ENCODE assay signal across 1 cellular context in the genomic region with DNA sequence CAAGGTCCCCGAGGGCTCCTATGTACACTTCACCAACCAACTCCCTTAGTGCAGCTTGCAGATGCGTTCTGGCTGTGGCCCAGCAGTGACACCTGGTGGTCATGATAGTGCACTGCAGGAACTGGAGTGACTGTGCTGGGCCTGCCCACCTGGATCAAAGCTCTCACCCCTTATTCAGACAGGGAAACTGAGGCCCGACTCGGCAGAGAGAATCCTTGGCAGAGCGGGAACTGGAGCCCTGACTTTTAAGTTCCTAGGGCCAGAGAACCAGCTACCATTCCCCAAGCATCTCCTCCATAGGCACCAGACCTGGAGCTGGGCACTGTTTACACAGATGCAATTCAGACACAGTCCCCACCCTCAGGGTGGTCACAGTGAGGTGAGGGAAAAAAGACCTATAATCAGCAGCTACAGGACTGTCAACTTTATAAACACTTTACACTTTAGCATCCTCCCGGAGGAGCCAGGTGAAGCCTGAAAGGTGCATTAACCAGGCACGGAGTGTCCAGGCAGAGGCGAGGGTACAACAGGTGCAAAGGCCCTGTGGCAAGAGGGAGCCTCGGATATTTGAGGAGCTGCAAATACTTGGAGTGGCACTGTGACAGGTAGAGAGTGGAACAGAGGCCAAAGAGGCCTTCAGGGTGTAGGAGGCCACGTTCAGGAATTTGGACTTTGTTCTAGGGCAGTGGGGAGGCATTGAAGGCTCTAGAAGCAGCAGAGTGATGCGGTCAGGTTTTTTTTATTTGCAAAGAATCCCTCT.
TF ChIP-seq lines count a peak whose summit lies in the region.

No MANE protein-coding gene starts in this region.

TF ChIP-seq in GM12878, 131 proteins besides CTCF, POLR2A, EP300 and RAD21 (continued from another document):
- no peak for TF ChIP-seq RAD51 (IDR thresholded peaks at IDR 0.05)
- no peak for TF ChIP-seq STAT1 (conservative IDR thresholded peaks at IDR 0.05)
- TF ChIP-seq EGR1 (IDR thresholded peaks at IDR 0.05; ENCODE audit: borderline replicate concordance in 1 of 2, low read depth in 2 of 2, low read length in 2 of 2), result no peak
- TF ChIP-seq YY1 (IDR thresholded peaks at IDR 0.05; ENCODE audit: low read depth, low read length), result peak; percentile 70; the same call in 1 of the 2 replicates
- TF ChIP-seq TCF7 (IDR thresholded peaks at IDR 0.05; ENCODE audit: borderline replicate concordance), result no peak
- peak; percentile 68; the same call in 1 of the 3 replicates for TF ChIP-seq POU2F2 (IDR thresholded peaks at IDR 0.05; ENCODE audit: borderline replicate concordance, low read depth, low read length)
- no peak for TF ChIP-seq NBN (IDR thresholded peaks at IDR 0.05)
- TF ChIP-seq BACH1 (IDR thresholded peaks at IDR 0.05; ENCODE audit: borderline replicate concordance), result 0 out of 2 replicates have a peak, but pooled peaks have one; percentile 20
- TF ChIP-seq PAX8 (IDR thresholded peaks at IDR 0.05), result no peak
- 0 out of 2 replicates have a peak, but pooled peaks have one; percentile 35 for TF ChIP-seq IRF4 (IDR thresholded peaks at IDR 0.05; ENCODE audit: low read depth, low read length)
- TF ChIP-seq ETV6 (conservative IDR thresholded peaks at IDR 0.05 in 1 of 2, IDR thresholded peaks at IDR 0.05 in 1 of 2; ENCODE audit: borderline replicate concordance in 1 of 2, low read depth in 1 of 2), result no peak
- TF ChIP-seq IKZF1 (conservative IDR thresholded peaks at IDR 0.05), result no peak
- TF ChIP-seq LARP7 (IDR thresholded peaks at IDR 0.05), result no peak
- TF ChIP-seq, protein P1, sequence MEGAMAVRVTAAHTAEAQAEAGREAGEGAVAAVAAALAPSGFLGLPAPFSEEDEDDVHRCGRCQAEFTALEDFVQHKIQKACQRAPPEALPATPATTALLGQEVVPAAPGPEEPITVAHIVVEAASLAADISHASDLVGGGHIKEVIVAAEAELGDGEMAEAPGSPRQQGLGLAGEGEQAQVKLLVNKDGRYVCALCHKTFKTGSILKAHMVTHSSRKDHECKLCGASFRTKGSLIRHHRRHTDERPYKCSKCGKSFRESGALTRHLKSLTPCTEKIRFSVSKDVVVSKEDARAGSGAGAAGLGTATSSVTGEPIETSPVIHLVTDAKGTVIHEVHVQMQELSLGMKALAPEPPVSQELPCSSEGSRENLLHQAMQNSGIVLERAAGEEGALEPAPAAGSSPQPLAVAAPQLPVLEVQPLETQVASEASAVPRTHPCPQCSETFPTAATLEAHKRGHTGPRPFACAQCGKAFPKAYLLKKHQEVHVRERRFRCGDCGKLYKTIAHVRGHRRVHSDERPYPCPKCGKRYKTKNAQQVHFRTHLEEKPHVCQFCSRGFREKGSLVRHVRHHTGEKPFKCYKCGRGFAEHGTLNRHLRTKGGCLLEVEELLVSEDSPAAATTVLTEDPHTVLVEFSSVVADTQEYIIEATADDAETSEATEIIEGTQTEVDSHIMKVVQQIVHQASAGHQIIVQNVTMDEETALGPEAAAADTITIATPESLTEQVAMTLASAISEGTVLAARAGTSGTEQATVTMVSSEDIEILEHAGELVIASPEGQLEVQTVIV (IDR thresholded peaks at IDR 0.05; ENCODE audit: borderline replicate concordance, partially characterized antibody), result no peak
- peak; percentile 20 for TF ChIP-seq SP1 (IDR thresholded peaks at IDR 0.05; ENCODE audit: low read depth, low read length)
- TF ChIP-seq RFX5 (IDR thresholded peaks at IDR 0.05; ENCODE audit: low read depth, low read length), result no peak
- TF ChIP-seq ZNF217 (IDR thresholded peaks at IDR 0.05), result no peak
- TF ChIP-seq, protein P2, sequence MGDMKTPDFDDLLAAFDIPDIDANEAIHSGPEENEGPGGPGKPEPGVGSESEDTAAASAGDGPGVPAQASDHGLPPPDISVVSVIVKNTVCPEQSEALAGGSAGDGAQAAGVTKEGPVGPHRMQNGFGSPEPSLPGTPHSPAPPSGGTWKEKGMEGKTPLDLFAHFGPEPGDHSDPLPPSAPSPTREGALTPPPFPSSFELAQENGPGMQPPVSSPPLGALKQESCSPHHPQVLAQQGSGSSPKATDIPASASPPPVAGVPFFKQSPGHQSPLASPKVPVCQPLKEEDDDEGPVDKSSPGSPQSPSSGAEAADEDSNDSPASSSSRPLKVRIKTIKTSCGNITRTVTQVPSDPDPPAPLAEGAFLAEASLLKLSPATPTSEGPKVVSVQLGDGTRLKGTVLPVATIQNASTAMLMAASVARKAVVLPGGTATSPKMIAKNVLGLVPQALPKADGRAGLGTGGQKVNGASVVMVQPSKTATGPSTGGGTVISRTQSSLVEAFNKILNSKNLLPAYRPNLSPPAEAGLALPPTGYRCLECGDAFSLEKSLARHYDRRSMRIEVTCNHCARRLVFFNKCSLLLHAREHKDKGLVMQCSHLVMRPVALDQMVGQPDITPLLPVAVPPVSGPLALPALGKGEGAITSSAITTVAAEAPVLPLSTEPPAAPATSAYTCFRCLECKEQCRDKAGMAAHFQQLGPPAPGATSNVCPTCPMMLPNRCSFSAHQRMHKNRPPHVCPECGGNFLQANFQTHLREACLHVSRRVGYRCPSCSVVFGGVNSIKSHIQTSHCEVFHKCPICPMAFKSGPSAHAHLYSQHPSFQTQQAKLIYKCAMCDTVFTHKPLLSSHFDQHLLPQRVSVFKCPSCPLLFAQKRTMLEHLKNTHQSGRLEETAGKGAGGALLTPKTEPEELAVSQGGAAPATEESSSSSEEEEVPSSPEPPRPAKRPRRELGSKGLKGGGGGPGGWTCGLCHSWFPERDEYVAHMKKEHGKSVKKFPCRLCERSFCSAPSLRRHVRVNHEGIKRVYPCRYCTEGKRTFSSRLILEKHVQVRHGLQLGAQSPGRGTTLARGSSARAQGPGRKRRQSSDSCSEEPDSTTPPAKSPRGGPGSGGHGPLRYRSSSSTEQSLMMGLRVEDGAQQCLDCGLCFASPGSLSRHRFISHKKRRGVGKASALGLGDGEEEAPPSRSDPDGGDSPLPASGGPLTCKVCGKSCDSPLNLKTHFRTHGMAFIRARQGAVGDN (IDR thresholded peaks at IDR 0.05), result no peak
- TF ChIP-seq FOXK2 (IDR thresholded peaks at IDR 0.05), result no peak
- TF ChIP-seq JUND (IDR thresholded peaks at IDR 0.05; ENCODE audit: low read depth, low read length), result no peak
- TF ChIP-seq TCF3 (IDR thresholded peaks at IDR 0.05; ENCODE audit: borderline replicate concordance, insufficient read depth, low read depth, low read length), result peak; percentile 38; the same call in 1 of the 2 replicates
- TF ChIP-seq EZH2 (IDR thresholded peaks at IDR 0.05; ENCODE audit: borderline replicate concordance, control insufficient read depth, low read depth, low read length), result no peak
- TF ChIP-seq FOS (IDR thresholded peaks at IDR 0.05; ENCODE audit: borderline replicate concordance, extremely low read depth, insufficient read length), result no peak
- TF ChIP-seq SRF (IDR thresholded peaks at IDR 0.05; ENCODE audit: low read depth in 2 of 2, low read length in 2 of 2), result no peak
- no peak for TF ChIP-seq NFXL1 (IDR thresholded peaks at IDR 0.05; ENCODE audit: borderline replicate concordance)
- TF ChIP-seq, protein P3, sequence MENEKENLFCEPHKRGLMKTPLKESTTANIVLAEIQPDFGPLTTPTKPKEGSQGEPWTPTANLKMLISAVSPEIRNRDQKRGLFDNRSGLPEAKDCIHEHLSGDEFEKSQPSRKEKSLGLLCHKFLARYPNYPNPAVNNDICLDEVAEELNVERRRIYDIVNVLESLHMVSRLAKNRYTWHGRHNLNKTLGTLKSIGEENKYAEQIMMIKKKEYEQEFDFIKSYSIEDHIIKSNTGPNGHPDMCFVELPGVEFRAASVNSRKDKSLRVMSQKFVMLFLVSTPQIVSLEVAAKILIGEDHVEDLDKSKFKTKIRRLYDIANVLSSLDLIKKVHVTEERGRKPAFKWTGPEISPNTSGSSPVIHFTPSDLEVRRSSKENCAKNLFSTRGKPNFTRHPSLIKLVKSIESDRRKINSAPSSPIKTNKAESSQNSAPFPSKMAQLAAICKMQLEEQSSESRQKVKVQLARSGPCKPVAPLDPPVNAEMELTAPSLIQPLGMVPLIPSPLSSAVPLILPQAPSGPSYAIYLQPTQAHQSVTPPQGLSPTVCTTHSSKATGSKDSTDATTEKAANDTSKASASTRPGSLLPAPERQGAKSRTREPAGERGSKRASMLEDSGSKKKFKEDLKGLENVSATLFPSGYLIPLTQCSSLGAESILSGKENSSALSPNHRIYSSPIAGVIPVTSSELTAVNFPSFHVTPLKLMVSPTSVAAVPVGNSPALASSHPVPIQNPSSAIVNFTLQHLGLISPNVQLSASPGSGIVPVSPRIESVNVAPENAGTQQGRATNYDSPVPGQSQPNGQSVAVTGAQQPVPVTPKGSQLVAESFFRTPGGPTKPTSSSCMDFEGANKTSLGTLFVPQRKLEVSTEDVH (IDR thresholded peaks at IDR 0.05; ENCODE audit: low read depth, partially characterized antibody), result no peak
- no peak for TF ChIP-seq MXI1 (IDR thresholded peaks at IDR 0.05; ENCODE audit: low read depth, low read length)
- TF ChIP-seq TAF1 (IDR thresholded peaks at IDR 0.05; ENCODE audit: borderline replicate concordance, low read depth, low read length), result no peak
- no peak for TF ChIP-seq ZSCAN29 (IDR thresholded peaks at IDR 0.05)
- TF ChIP-seq HDAC6 (IDR thresholded peaks at IDR 0.05; ENCODE audit: unreplicated experiment), result no peak
- no peak for TF ChIP-seq PAX5 (IDR thresholded peaks at IDR 0.05; ENCODE audit: borderline replicate concordance, low read depth, low read length)
- no peak for TF ChIP-seq RUNX3 (IDR thresholded peaks at IDR 0.05; ENCODE audit: low read length)
- TF ChIP-seq, protein P4, sequence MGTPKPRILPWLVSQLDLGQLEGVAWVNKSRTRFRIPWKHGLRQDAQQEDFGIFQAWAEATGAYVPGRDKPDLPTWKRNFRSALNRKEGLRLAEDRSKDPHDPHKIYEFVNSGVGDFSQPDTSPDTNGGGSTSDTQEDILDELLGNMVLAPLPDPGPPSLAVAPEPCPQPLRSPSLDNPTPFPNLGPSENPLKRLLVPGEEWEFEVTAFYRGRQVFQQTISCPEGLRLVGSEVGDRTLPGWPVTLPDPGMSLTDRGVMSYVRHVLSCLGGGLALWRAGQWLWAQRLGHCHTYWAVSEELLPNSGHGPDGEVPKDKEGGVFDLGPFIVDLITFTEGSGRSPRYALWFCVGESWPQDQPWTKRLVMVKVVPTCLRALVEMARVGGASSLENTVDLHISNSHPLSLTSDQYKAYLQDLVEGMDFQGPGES (IDR thresholded peaks at IDR 0.05), result no peak
- no peak for TF ChIP-seq HCFC1 (IDR thresholded peaks at IDR 0.05; ENCODE audit: low read length)
- TF ChIP-seq CHD1 (IDR thresholded peaks at IDR 0.05; ENCODE audit: low read depth, low read length), result no peak
- TF ChIP-seq ZNF384 (IDR thresholded peaks at IDR 0.05; ENCODE audit: borderline replicate concordance, low read depth, low read length), result no peak
- TF ChIP-seq SIN3A (IDR thresholded peaks at IDR 0.05; ENCODE audit: low read depth, low read length), result no peak
- TF ChIP-seq MEF2A (IDR thresholded peaks at IDR 0.05; ENCODE audit: insufficient read depth, low read depth, low read length), result no peak
- TF ChIP-seq, protein P5, sequence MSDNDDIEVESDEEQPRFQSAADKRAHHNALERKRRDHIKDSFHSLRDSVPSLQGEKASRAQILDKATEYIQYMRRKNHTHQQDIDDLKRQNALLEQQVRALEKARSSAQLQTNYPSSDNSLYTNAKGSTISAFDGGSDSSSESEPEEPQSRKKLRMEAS (IDR thresholded peaks at IDR 0.05; ENCODE audit: low read depth, low read length), result no peak
- TF ChIP-seq SUPT20H (IDR thresholded peaks at IDR 0.05; ENCODE audit: borderline replicate concordance, control insufficient read depth, low read depth, low read length), result no peak
- TF ChIP-seq MTA2 (IDR thresholded peaks at IDR 0.05; ENCODE audit: low read depth), result no peak
- no peak for TF ChIP-seq PML (IDR thresholded peaks at IDR 0.05; ENCODE audit: low read length)
- no peak for TF ChIP-seq CREM (IDR thresholded peaks at IDR 0.05; ENCODE audit: low read depth)
- TF ChIP-seq CHD4 (IDR thresholded peaks at IDR 0.05), result no peak
- TF ChIP-seq NFIC (IDR thresholded peaks at IDR 0.05; ENCODE audit: low read depth, low read length), result no peak
- no peak for TF ChIP-seq NRF1 (conservative IDR thresholded peaks at IDR 0.05; ENCODE audit: low read depth, low read length)
- TF ChIP-seq KDM1A (IDR thresholded peaks at IDR 0.05; ENCODE audit: borderline replicate concordance), result no peak
- no peak; the same call in 1 of the 2 replicates for TF ChIP-seq RB1 (IDR thresholded peaks at IDR 0.05; ENCODE audit: borderline replicate concordance)
- TF ChIP-seq BHLHE40 (IDR thresholded peaks at IDR 0.05; ENCODE audit: borderline replicate concordance in 1 of 2, low read depth in 2 of 2, low read length in 1 of 2), result 0 out of 4 replicates have a peak, but pooled peaks of 1 of the 2 experiments have one; percentile 30
- TF ChIP-seq, protein P6, sequence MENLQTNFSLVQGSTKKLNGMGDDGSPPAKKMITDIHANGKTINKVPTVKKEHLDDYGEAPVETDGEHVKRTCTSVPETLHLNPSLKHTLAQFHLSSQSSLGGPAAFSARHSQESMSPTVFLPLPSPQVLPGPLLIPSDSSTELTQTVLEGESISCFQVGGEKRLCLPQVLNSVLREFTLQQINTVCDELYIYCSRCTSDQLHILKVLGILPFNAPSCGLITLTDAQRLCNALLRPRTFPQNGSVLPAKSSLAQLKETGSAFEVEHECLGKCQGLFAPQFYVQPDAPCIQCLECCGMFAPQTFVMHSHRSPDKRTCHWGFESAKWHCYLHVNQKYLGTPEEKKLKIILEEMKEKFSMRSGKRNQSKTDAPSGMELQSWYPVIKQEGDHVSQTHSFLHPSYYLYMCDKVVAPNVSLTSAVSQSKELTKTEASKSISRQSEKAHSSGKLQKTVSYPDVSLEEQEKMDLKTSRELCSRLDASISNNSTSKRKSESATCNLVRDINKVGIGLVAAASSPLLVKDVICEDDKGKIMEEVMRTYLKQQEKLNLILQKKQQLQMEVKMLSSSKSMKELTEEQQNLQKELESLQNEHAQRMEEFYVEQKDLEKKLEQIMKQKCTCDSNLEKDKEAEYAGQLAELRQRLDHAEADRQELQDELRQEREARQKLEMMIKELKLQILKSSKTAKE (IDR thresholded peaks at IDR 0.05; ENCODE audit: low read depth, poor library complexity, severe bottlenecking), result no peak
- TF ChIP-seq SMC3 (IDR thresholded peaks at IDR 0.05; ENCODE audit: borderline replicate concordance, low read length), result peak; percentile 88
TF ChIP-seq in GM12878: peak in this region for 9.
